Comparison of ENCODE assay signal across 17 cellular contexts in the genomic region with DNA sequence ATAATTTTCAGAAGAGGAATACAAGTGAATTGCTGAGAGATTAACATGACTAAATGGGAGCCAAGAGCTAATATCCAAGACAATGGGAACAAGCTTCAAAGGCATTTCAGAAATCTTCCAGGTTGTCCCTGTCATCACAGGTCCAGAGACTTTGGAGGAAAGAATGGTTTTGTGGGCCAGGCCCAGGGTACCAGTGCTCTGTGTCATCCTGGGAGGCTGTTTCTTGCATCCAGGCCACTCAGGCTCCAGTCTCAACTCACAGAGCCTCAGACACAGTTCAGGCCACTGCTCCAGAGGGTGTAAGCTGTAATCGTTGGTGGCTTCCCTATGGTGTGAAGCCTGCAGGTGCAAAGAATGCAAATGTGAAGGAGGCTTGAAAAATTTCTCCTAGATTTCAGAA.
DNase-seq lines count a peak whose midpoint lies in the region; ATAC-seq and TF ChIP-seq lines count a peak whose summit lies in the region.
"Had no signal": no experiment of that assay in that cellular context is flagged by ENCODE, and none has a peak within 500 bp of the region (broad histone marks: within the 10 kb centered on the region; RNA-seq: fewer than 3 reads in every experiment).

No MANE protein-coding gene starts in this region.

- H3K27ac Mint-ChIP-seq in GM23338 (no peak overlapping the region), endodermal cell (no peak overlapping the region)
- H3K27ac Mint-ChIP-seq: CD14-positive monocyte; CD4-positive, alpha-beta memory T cell had no signal

- H3K9me3 ChIP-seq in HUES64 (ENCODE audit: insufficient read depth, low read depth, low read length) (0 out of 2 replicates have a peak, but pooled peaks cover 3% of the 10 kb centered on the region), endodermal cell (ENCODE audit: control insufficient read depth, low read length) (no peaks in the 10 kb centered on the region), right cardiac atrium (ENCODE audit: control insufficient read depth, low read length) (no peaks in the 10 kb centered on the region)

- peak; percentile 62 for ATAC-seq in GM23338
- no peak for ATAC-seq in right cardiac atrium
- no peak for ATAC-seq in HG03521 (IDR thresholded peaks at IDR 0.05; ENCODE audit: unreplicated experiment)
- ATAC-seq in HG03432 (IDR thresholded peaks at IDR 0.05; ENCODE audit: unreplicated experiment) = no peak
- ATAC-seq in HG03045 (IDR thresholded peaks at IDR 0.05; ENCODE audit: unreplicated experiment) = no peak

- 50% methylated on average over 1 of the region's 1 CpG for WGBS in HUES64
- 70% methylated on average over 1 of the region's 1 CpG; no CpG with 5 or more reads in 1 of the 2 experiments for WGBS in endodermal cell (ENCODE audit: insufficient coverage in 1 of 2, insufficient read length in 1 of 2), 2 experiments
- 32% methylated on average over 1 of the region's 1 CpG for WGBS in right cardiac atrium

- DNase-seq in GM23338 (ENCODE audit: low spot score) (peak; percentile 43), endodermal cell (peak; percentile 59), iPS-NIHi7 (ENCODE audit: extremely low spot score) (peak; percentile 14), right cardiac atrium (no peak)
- DNase-seq: 8988T, Calu3, DMS79 treated with DMSO at 0.1 percent for 48 hours, GM23248, H7 had no signal

- peak overlapping the region; percentile 33; the same call in 1 of the 2 replicates for H2AFZ ChIP-seq in GM23338
- H2AFZ ChIP-seq: GM23248 had no signal

- H3K27me3 ChIP-seq in GM23338 (ENCODE audit: insufficient read depth) (no peaks in the 10 kb centered on the region), HUES64 (ENCODE audit: insufficient read depth, low read length) (no peaks in the 10 kb centered on the region), endodermal cell (ENCODE audit: control insufficient read depth, insufficient read depth, low read length, poor library complexity, severe bottlenecking) (no peaks in the 10 kb centered on the region), right cardiac atrium (ENCODE audit: control insufficient read depth, insufficient read depth) (no peaks in the 10 kb centered on the region)
- H3K27me3 ChIP-seq: BLaER1 had no signal

- H3K4me3 Mint-ChIP-seq in GM23338 (no peak overlapping the region), endodermal cell (no peak overlapping the region)
- H3K4me3 Mint-ChIP-seq: CD14-positive monocyte; CD4-positive, alpha-beta memory T cell had no signal

- H3K36me3 ChIP-seq in GM23338 (ENCODE audit: insufficient read depth) (no peaks in the 10 kb centered on the region), HUES64 (ENCODE audit: insufficient read depth, low read length) (no peaks in the 10 kb centered on the region), endodermal cell (ENCODE audit: control insufficient read depth, insufficient read depth, low read length) (no peaks in the 10 kb centered on the region)
- H3K36me3 ChIP-seq: BLaER1 had no signal

- H3K27ac ChIP-seq in GM23338 (ENCODE audit: low read depth) = no peak overlapping the region
- H3K27ac ChIP-seq in HUES64 (ENCODE audit: low read depth, low read length) = peak overlapping the region; percentile 44; the same call in 1 of the 2 replicates
- H3K27ac ChIP-seq in endodermal cell (ENCODE audit: low read depth, low read length) = no peak overlapping the region
- H3K27ac ChIP-seq in right cardiac atrium (ENCODE audit: low read length) = no peak overlapping the region
- H3K27ac ChIP-seq: BLaER1, GM23248, KMS-11 had no signal

- H3K4me1 Mint-ChIP-seq in GM23338 = peaks cover 13% of the 10 kb centered on the region
- H3K4me1 Mint-ChIP-seq in endodermal cell = no peaks in the 10 kb centered on the region
- H3K4me1 Mint-ChIP-seq: CD14-positive monocyte; CD4-positive, alpha-beta memory T cell had no signal

- H3K79me2 ChIP-seq in GM23338 (replicated peaks; ENCODE audit: insufficient read depth) = no peaks in the 10 kb centered on the region

- H3K9ac ChIP-seq in HUES64 (ENCODE audit: low read depth, low read length) = no peak overlapping the region
- H3K9ac ChIP-seq in endodermal cell (ENCODE audit: extremely low read depth, low read length, poor library complexity, severe bottlenecking) = no peak overlapping the region
- H3K9ac ChIP-seq: BLaER1, GM23248, KMS-11 had no signal

- H3K4me3 ChIP-seq in GM23338 (no peak overlapping the region), HUES64 (ENCODE audit: low read length) (no peak overlapping the region), endodermal cell (ENCODE audit: low read length) (no peak overlapping the region), right cardiac atrium (ENCODE audit: low read length) (no peak overlapping the region)
- H3K4me3 ChIP-seq: BLaER1, GM23248 had no signal

- H3F3A ChIP-seq in GM23338 (replicated peaks; ENCODE audit: low read depth) = no peaks in the 10 kb centered on the region

- no peaks in the 10 kb centered on the region for H4K20me1 ChIP-seq in GM23338 (replicated peaks; ENCODE audit: insufficient read depth)
- H4K20me1 ChIP-seq: BLaER1 had no signal

- H3K36me3 Mint-ChIP-seq in GM23338 (ENCODE audit: low read depth) (peaks cover 2% of the 10 kb centered on the region; the same call in 1 of the 3 replicates), endodermal cell (ENCODE audit: low read depth) (no peaks in the 10 kb centered on the region)
- H3K36me3 Mint-ChIP-seq: CD14-positive monocyte; CD4-positive, alpha-beta memory T cell had no signal

- peak overlapping the region; percentile 25; the same call in 1 of the 2 replicates for H3K4me2 ChIP-seq in GM23338
- H3K4me2 ChIP-seq: BLaER1, KMS-11 had no signal

- H3K4me1 ChIP-seq in GM23338 (ENCODE audit: insufficient read depth) = peaks cover 7% of the 10 kb centered on the region; the same call in 1 of the 2 replicates
- H3K4me1 ChIP-seq in HUES64 (ENCODE audit: insufficient read depth, low read length) = peaks cover 11% of the 10 kb centered on the region; the same call in 1 of the 2 replicates
- no peaks in the 10 kb centered on the region for H3K4me1 ChIP-seq in endodermal cell (ENCODE audit: control insufficient read depth, insufficient read depth, low read length)
- H3K4me1 ChIP-seq in right cardiac atrium (ENCODE audit: control insufficient read depth, insufficient read depth, low read length) = no peaks in the 10 kb centered on the region

- H3K27me3 Mint-ChIP-seq in GM23338 (ENCODE audit: insufficient read depth, low read depth, poor library complexity) (peaks cover 3% of the 10 kb centered on the region), endodermal cell (ENCODE audit: insufficient read depth) (no peaks in the 10 kb centered on the region)
- H3K27me3 Mint-ChIP-seq: CD4-positive, alpha-beta memory T cell had no signal

- intact Hi-C loops in right cardiac atrium (cut with DNase I) = no loop called here

- H3K9me2 ChIP-seq in GM23338 (ENCODE audit: insufficient read depth) = peaks cover 4% of the 10 kb centered on the region; the same call in 1 of the 2 replicates

- TF ChIP-seq CTCF in GM23338 (conservative IDR thresholded peaks at IDR 0.05; ENCODE audit: low read depth in 2 of 2) = no peak
- no peak for TF ChIP-seq CTCF in endodermal cell (conservative IDR thresholded peaks at IDR 0.05)

- peaks cover 6% of the 10 kb centered on the region for H3K9me3 Mint-ChIP-seq in GM23338
- peaks cover 7% of the 10 kb centered on the region for H3K9me3 Mint-ChIP-seq in endodermal cell

TF ChIP-seq in GM23338, 12 proteins besides CTCF, POLR2A, EP300 and RAD21 (continues in another document):
- TF ChIP-seq STAT1 (IDR thresholded peaks at IDR 0.05; ENCODE audit: unreplicated experiment) (no peak), REST (IDR thresholded peaks at IDR 0.05; ENCODE audit: unreplicated experiment) (no peak), NANOG (IDR thresholded peaks at IDR 0.05; ENCODE audit: borderline replicate concordance) (no peak), POLR2AphosphoS5 (IDR thresholded peaks at IDR 0.05; ENCODE audit: low read depth) (no peak), JUNB (IDR thresholded peaks at IDR 0.05; ENCODE audit: unreplicated experiment) (no peak), EZH2phosphoT487 (IDR thresholded peaks at IDR 0.05; ENCODE audit: unreplicated experiment) (no peak)

Comparison
In these comparisons a context has a peak if more than half of its experiments do, and no peak if none do; other contexts are left out.
1. DNase-seq: peak in GM23338 (single experiment), endodermal cell (single experiment) and iPS-NIHi7 (single experiment); none in right cardiac atrium (0 of 3).